ENCODE assay signal across 18 cellular contexts in genomic region chr4:190019023-190019858, GRCh38. TPM values are rescaled to one million over a fixed set of nuclear protein-coding genes. Genes with fewer than 3 reads are reported as not detected.
A peak's percentile ranks its signal among the peaks of the same experiment; 100 is the strongest.
DNase-seq lines count a peak whose midpoint lies in the region; ATAC-seq and TF ChIP-seq lines count a peak whose summit lies in the region.
"Had no signal": no experiment of that assay in that cellular context is flagged by ENCODE, and none has a peak within 500 bp of the region (broad histone marks: within the 10 kb centered on the region; RNA-seq: fewer than 3 reads in every experiment).

No MANE protein-coding gene starts in this region.

- TF ChIP-seq CTCF in coronary artery (IDR thresholded peaks at IDR 0.05) (no peak), neural cell (IDR thresholded peaks at IDR 0.05; ENCODE audit: poor library complexity, severe bottlenecking) (no peak), gastrocnemius medialis (IDR thresholded peaks at IDR 0.05 in 4 of 5, conservative IDR thresholded peaks at IDR 0.05 in 1 of 5) (no peak)

- H3K9me3 Mint-ChIP-seq in activated CD4-positive, alpha-beta T cell treated with anti-CD3 and anti-CD28 coated beads, Interleukin-2, amount 10 ng/mL, durations not matched to agents 7 days and 5 days: no peaks in the 10 kb centered on the region

- no peak for TF ChIP-seq EP300 in neural cell (conservative IDR thresholded peaks at IDR 0.05; ENCODE audit: poor library complexity, severe bottlenecking)

- no peaks in the 10 kb centered on the region for H3K79me2 ChIP-seq in neural cell (replicated peaks; ENCODE audit: insufficient read depth, low read length)

- in situ Hi-C loops in gastrocnemius medialis (cut with MboI; ENCODE audit: low sequenced_read_pairs in 4 of 4): no loop called here

- CTCF ChIA-PET in activated CD4-positive, alpha-beta T cell treated with anti-CD3 and anti-CD28 coated beads, Interleukin-2, amount 10 ng/mL, durations not matched to agents 7 days and 5 days (lab: Charles Lee): no interaction called here
- CTCF ChIA-PET in HEK293T (lab: Yijun Ruan, JAX): no interaction called here

- POLR2A ChIA-PET in activated CD4-positive, alpha-beta T cell treated with anti-CD3 and anti-CD28 coated beads, Interleukin-2, amount 10 ng/mL, durations not matched to agents 7 days and 5 days (lab: Charles Lee): no interaction called here
- POLR2A ChIA-PET in HEK293T (lab: Yijun Ruan, JAX): no interaction called here

- H3K27ac Mint-ChIP-seq in activated CD4-positive, alpha-beta T cell treated with anti-CD3 and anti-CD28 coated beads, Interleukin-2, amount 10 ng/mL, durations not matched to agents 7 days and 5 days: no peak overlapping the region

- H3K4me1 ChIP-seq in gastrocnemius medialis: peaks cover 0 to 8% of the 10 kb centered on the region in 2 donors

- no peaks in the 10 kb centered on the region for H3K9me3 ChIP-seq in neural cell (ENCODE audit: low read length)
- no peaks in the 10 kb centered on the region for H3K9me3 ChIP-seq in gastrocnemius medialis

- no peak overlapping the region for H3K9ac ChIP-seq in neural cell (ENCODE audit: low read length)

- H3K36me3 ChIP-seq in neural cell (ENCODE audit: insufficient read depth, low read length) (no peaks in the 10 kb centered on the region), gastrocnemius medialis (no peaks in the 10 kb centered on the region)
- H3K36me3 ChIP-seq: ovary had no signal

- H3K27me3 ChIP-seq in neural cell (ENCODE audit: insufficient read depth, low read depth, low read length): peaks cover 81% of the 10 kb centered on the region
- H3K27me3 ChIP-seq in gastrocnemius medialis: peaks cover 33 to 78% (median 59%) of the 10 kb centered on the region in 3 donors
- H3K27me3 ChIP-seq: ovary had no signal

- H3K27ac ChIP-seq in coronary artery (no peak overlapping the region), neural cell (ENCODE audit: low read length) (no peak overlapping the region), gastrocnemius medialis (no peak overlapping the region)
- H3K27ac ChIP-seq: ovary, SK-N-MC had no signal

- H3K4me1 Mint-ChIP-seq in activated CD4-positive, alpha-beta T cell treated with anti-CD3 and anti-CD28 coated beads, Interleukin-2, amount 10 ng/mL, durations not matched to agents 7 days and 5 days: peaks cover 19% of the 10 kb centered on the region

- no peak overlapping the region for H3K4me3 Mint-ChIP-seq in activated CD4-positive, alpha-beta T cell treated with anti-CD3 and anti-CD28 coated beads, Interleukin-2, amount 10 ng/mL, durations not matched to agents 7 days and 5 days

- peak; percentile 5 for DNase-seq in activated CD4-positive, alpha-beta T cell treated with anti-CD3 and anti-CD28 coated beads for 48 hours
- no peak for DNase-seq in activated CD4-positive, alpha-beta T cell treated with anti-CD3 and anti-CD28 coated beads, Interleukin-2, amount 10 ng/mL, durations not matched to agents 7 days and 5 days
- DNase-seq in HK-2 (ENCODE audit: unreplicated experiment): peak; percentile 85
- DNase-seq in coronary artery (ENCODE audit: low spot score): no peak
- DNase-seq in HEK293T (ENCODE audit: extremely low spot score): no peak
- no peak for DNase-seq in gastrocnemius medialis
- DNase-seq: activated CD4-positive, CD25-positive, alpha-beta regulatory T cell treated with anti-CD3 and anti-CD28 coated beads, Interleukin-2, amount 50 U/mL, for 72 hours; DMS53; KG1; NCI-H2029; NK-92 treated with Interleukin-12 subunit alpha and Interleukin-12 subunit beta, amount 100 ng/mL, for 24 hours; ovary; stimulated activated CD8-positive, alpha-beta memory T cell treated with anti-CD3 and anti-CD28 coated beads, Interleukin-4, amount 100 ng/mL, for 48 hours had no signal

- H2AFZ ChIP-seq in neural cell (ENCODE audit: low read depth, low read length): no peak overlapping the region

- H3K27me3 Mint-ChIP-seq in activated CD4-positive, alpha-beta T cell treated with anti-CD3 and anti-CD28 coated beads, Interleukin-2, amount 10 ng/mL, durations not matched to agents 7 days and 5 days: peaks cover 64% of the 10 kb centered on the region

- no peaks in the 10 kb centered on the region for H4K20me1 ChIP-seq in neural cell (ENCODE audit: insufficient read depth)

- H3K4me3 ChIP-seq in coronary artery (peak overlapping the region; percentile 53), neural cell (ENCODE audit: low read length) (peak overlapping the region; percentile 31), gastrocnemius medialis (no peak overlapping the region)
- H3K4me3 ChIP-seq: ovary, SK-N-MC had no signal

- ATAC-seq in gastrocnemius medialis (no peak), HG02884 (IDR thresholded peaks at IDR 0.05; ENCODE audit: unreplicated experiment) (no peak)

- H3F3A ChIP-seq in neural cell (ENCODE audit: insufficient read depth, low read length, poor library complexity, severe bottlenecking): no peaks in the 10 kb centered on the region

- H3K9me2 ChIP-seq in neural cell (ENCODE audit: insufficient read depth, low read length): no peaks in the 10 kb centered on the region

- H3K36me3 Mint-ChIP-seq in activated CD4-positive, alpha-beta T cell treated with anti-CD3 and anti-CD28 coated beads, Interleukin-2, amount 10 ng/mL, durations not matched to agents 7 days and 5 days (ENCODE audit: low read depth): peaks cover 12% of the 10 kb centered on the region

- no peak overlapping the region for H3K4me2 ChIP-seq in neural cell (ENCODE audit: low read length)

- TF ChIP-seq POLR2A in gastrocnemius medialis (IDR thresholded peaks at IDR 0.05): no peak

- intact Hi-C loops in gastrocnemius medialis (cut with DNase I; ENCODE audit: low total_unique reads): no loop called here

- TF ChIP-seq RAD21 in neural cell (conservative IDR thresholded peaks at IDR 0.05): no peak

TF ChIP-seq in neural cell, 6 proteins besides CTCF, POLR2A, EP300 and RAD21:
- TF ChIP-seq SMC3 (conservative IDR thresholded peaks at IDR 0.05; ENCODE audit: poor library complexity): no peak
- TF ChIP-seq EZH2 (IDR thresholded peaks at IDR 0.05; ENCODE audit: borderline replicate concordance, insufficient read depth, low read length, poor library complexity, severe bottlenecking): peak; percentile 69
- TF ChIP-seq POLR2AphosphoS5 (IDR thresholded peaks at IDR 0.05): no peak
- no peak for TF ChIP-seq TAF1 (IDR thresholded peaks at IDR 0.05; ENCODE audit: low read depth)

TF ChIP-seq in HEK293T, 16 proteins besides CTCF, POLR2A, EP300 and RAD21:
- no peak for TF ChIP-seq CTBP1 (IDR thresholded peaks at IDR 0.05; ENCODE audit: borderline replicate concordance)
- no peak for TF ChIP-seq FOXA1 (IDR thresholded peaks at IDR 0.05)
- TF ChIP-seq ZNF384 (IDR thresholded peaks at IDR 0.05): no peak
- TF ChIP-seq NFRKB (IDR thresholded peaks at IDR 0.05): no peak
- TF ChIP-seq PKNOX1 (IDR thresholded peaks at IDR 0.05): no peak
TF ChIP-seq in HEK293T: peak in this region for 0.

RNA-seq across cellular contexts. Expression of gene FRG2, which starts 7.8 kb away (rescaled TPM):
- not detected for total RNA-seq in activated CD4-positive, alpha-beta T cell treated with anti-CD3 and anti-CD28 coated beads, Interleukin-2, amount 10 ng/mL, durations not matched to agents 7 days and 5 days
- not detected in 2 replicates for polyA plus RNA-seq in neural cell
- not detected in 2 replicates for polyA minus RNA-seq in neural cell
- total RNA-seq in gastrocnemius medialis: not detected
- total RNA-seq: dermis microvascular lymphatic vessel endothelial cell, lung microvascular endothelial cell, ovary had no signal
- polyA plus RNA-seq: ovary had no signal

RNA-seq across cellular contexts. Expression of gene DBET, which starts 45.1 kb away (rescaled TPM):
- not detected for total RNA-seq in activated CD4-positive, alpha-beta T cell treated with anti-CD3 and anti-CD28 coated beads, Interleukin-2, amount 10 ng/mL, durations not matched to agents 7 days and 5 days
- polyA plus RNA-seq in neural cell: not detected in 2 replicates
- polyA minus RNA-seq in neural cell: not detected in 2 replicates
- total RNA-seq in gastrocnemius medialis: not detected
- total RNA-seq: dermis microvascular lymphatic vessel endothelial cell, lung microvascular endothelial cell had no signal
- polyA plus RNA-seq: ovary had no signal

Comparison
In these comparisons a context has a peak if more than half of its experiments do, and no peak if none do; other contexts are left out.
1. DNase-seq: peak in activated CD4-positive, alpha-beta T cell treated with anti-CD3 and anti-CD28 coated beads for 48 hours (single experiment) and HK-2 (single experiment); none in activated CD4-positive, alpha-beta T cell treated with anti-CD3 and anti-CD28 coated beads, Interleukin-2, amount 10 ng/mL, durations not matched to agents 7 days and 5 days (single experiment), coronary artery (single experiment), HEK293T (single experiment) and gastrocnemius medialis (0 of 2).
2. H3K4me3 ChIP-seq: peak in coronary artery (single experiment) and neural cell (single experiment); none in gastrocnemius medialis (0 of 4).